ENCODE assay signal across 17 cellular contexts in genomic region chr10:126050301-126050700, GRCh38.
"Had no signal": no experiment of that assay in that cellular context is flagged by ENCODE, and none has a peak within 500 bp of the region (broad histone marks: within the 10 kb centered on the region; RNA-seq: fewer than 3 reads in every experiment).

No MANE protein-coding gene starts in this region.

- H3K36me3 Mint-ChIP-seq: activated naive CD4-positive, alpha-beta T cell treated with anti-CD3 and anti-CD28 coated beads, Interleukin-2, amount 50 U/mL, for 24 hours; WTC11 had no signal

- H3K36me3 ChIP-seq: adrenal gland, gastroesophageal sphincter, prostate gland, suprapubic skin had no signal

- H3K27ac Mint-ChIP-seq: activated CD4-positive, alpha-beta memory T cell treated with anti-CD3 and anti-CD28 coated beads, Interleukin-2, amount 10 ng/mL, durations not matched to agents 7 days and 5 days; activated naive CD4-positive, alpha-beta T cell treated with anti-CD3 and anti-CD28 coated beads, Interleukin-2, amount 50 U/mL, for 24 hours; activated T-cell treated with anti-CD3 and anti-CD28 coated beads, Interleukin-2, amount 50 U/mL, for 24 hours; stimulated activated naive CD8-positive, alpha-beta T cell treated with anti-CD3 and anti-CD28 coated beads, Interleukin-15, Interleukin-2, amounts not matched to agents 100 ng/mL and 50 ng/mL, for 24 hours; T-helper 1 cell treated with Interleukin-12 subunit alpha and Interleukin-12 subunit beta and Interleukin-4 antibody, amounts not matched to agents 30 μg/mL and 1 μg/mL, for 36 hours; WTC11 had no signal

- H3K9me3 Mint-ChIP-seq: activated naive CD4-positive, alpha-beta T cell treated with anti-CD3 and anti-CD28 coated beads, Interleukin-2, amount 50 U/mL, for 24 hours; activated T-cell treated with anti-CD3 and anti-CD28 coated beads, Interleukin-2, amount 50 U/mL, for 24 hours; stimulated activated naive CD8-positive, alpha-beta T cell treated with anti-CD3 and anti-CD28 coated beads, Interleukin-15, Interleukin-2, amounts not matched to agents 100 ng/mL and 50 ng/mL, for 24 hours; T-helper 1 cell treated with Interleukin-12 subunit alpha and Interleukin-12 subunit beta and Interleukin-4 antibody, amounts not matched to agents 30 μg/mL and 1 μg/mL, for 36 hours had no signal

- DNase-seq: activated CD4-positive, alpha-beta memory T cell treated with anti-CD3 and anti-CD28 coated beads, Interleukin-2, amount 10 ng/mL, durations not matched to agents 7 days and 5 days; activated CD4-positive, alpha-beta T cell treated with anti-CD3 and anti-CD28 coated beads for 4 hours; activated effector memory CD4-positive, alpha-beta T cell treated with Interleukin-2 at 50 U/mL for 16 hours; activated T-cell treated with anti-CD3 and anti-CD28 coated beads, Interleukin-2, amount 50 U/mL, for 24 hours; central memory CD4-positive, alpha-beta T cell; cortex of kidney; small intestine; stimulated activated CD4-positive, alpha-beta T cell treated with anti-CD3 and anti-CD28 coated beads, Interleukin-4, amount 100 ng/mL, for 4 hours; stimulated activated CD8-positive, alpha-beta memory T cell treated with anti-CD3 and anti-CD28 coated beads, Interleukin-4, amount 100 ng/mL, for 48 hours had no signal

- ATAC-seq: WTC11 had no signal

- H3K27me3 ChIP-seq: adrenal gland, suprapubic skin had no signal

- H3K4me3 Mint-ChIP-seq: activated CD4-positive, alpha-beta memory T cell treated with anti-CD3 and anti-CD28 coated beads, Interleukin-2, amount 10 ng/mL, durations not matched to agents 7 days and 5 days; activated naive CD4-positive, alpha-beta T cell treated with anti-CD3 and anti-CD28 coated beads, Interleukin-2, amount 50 U/mL, for 24 hours; activated T-cell treated with anti-CD3 and anti-CD28 coated beads, Interleukin-2, amount 50 U/mL, for 24 hours; stimulated activated naive CD8-positive, alpha-beta T cell treated with anti-CD3 and anti-CD28 coated beads, Interleukin-15, Interleukin-2, amounts not matched to agents 100 ng/mL and 50 ng/mL, for 24 hours; T-helper 1 cell treated with Interleukin-12 subunit alpha and Interleukin-12 subunit beta and Interleukin-4 antibody, amounts not matched to agents 30 μg/mL and 1 μg/mL, for 36 hours; WTC11 had no signal

- H3K4me1 Mint-ChIP-seq: activated CD4-positive, alpha-beta memory T cell treated with anti-CD3 and anti-CD28 coated beads, Interleukin-2, amount 10 ng/mL, durations not matched to agents 7 days and 5 days; activated naive CD4-positive, alpha-beta T cell treated with anti-CD3 and anti-CD28 coated beads, Interleukin-2, amount 50 U/mL, for 24 hours; WTC11 had no signal

- H3K4me3 ChIP-seq: adrenal gland, gastroesophageal sphincter, prostate gland, suprapubic skin had no signal

- H3K27ac ChIP-seq: adrenal gland, gastroesophageal sphincter, prostate gland, suprapubic skin had no signal

- H3K4me1 ChIP-seq: prostate gland had no signal

- H3K27me3 Mint-ChIP-seq: activated CD4-positive, alpha-beta memory T cell treated with anti-CD3 and anti-CD28 coated beads, Interleukin-2, amount 10 ng/mL, durations not matched to agents 7 days and 5 days; activated naive CD4-positive, alpha-beta T cell treated with anti-CD3 and anti-CD28 coated beads, Interleukin-2, amount 50 U/mL, for 24 hours; activated T-cell treated with anti-CD3 and anti-CD28 coated beads, Interleukin-2, amount 50 U/mL, for 24 hours had no signal

- H3K9me3 ChIP-seq: adrenal gland, gastroesophageal sphincter, prostate gland, suprapubic skin had no signal
